Comparison of ENCODE assay signal across 8 cellular contexts in the genomic region with DNA sequence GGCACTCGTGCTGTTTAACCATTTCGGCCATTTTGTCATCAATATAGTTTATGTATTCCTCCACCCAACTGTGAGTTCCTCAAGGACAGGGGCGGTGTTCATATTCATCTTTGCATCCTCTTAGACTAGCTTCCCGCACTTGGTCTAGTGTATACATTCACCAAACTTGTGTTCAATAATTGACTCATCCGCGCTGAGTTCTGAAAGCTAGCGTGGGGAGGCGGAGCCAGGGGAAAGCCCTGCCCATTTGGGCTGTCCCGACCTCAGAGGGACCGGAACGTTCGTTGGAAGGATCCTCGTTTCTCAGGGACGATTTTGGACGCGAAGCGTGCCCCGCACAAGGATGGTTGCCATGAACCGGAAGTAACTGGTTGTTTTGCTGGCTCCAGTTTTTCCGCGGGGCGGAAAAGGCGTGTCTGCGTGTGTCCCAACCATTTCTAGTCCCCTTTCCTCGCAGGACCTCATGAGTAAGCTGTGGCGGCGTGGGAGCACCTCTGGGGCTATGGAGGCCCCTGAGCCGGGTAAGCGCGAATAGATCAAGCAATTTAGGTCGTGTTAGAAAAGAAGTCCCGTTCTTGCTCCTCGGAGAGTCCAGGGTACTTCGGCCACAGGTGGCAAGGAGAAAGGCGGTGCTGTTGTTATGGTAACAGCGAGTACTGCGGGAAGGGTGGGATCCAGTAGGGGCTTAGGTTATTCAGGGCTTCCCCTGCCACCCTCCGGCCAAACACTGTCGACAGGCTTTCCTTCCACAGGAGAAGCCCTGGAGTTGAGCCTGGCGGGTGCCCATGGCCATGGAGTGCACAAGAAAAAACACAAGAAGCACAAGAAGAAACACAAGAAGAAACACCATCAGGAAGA. TPM values are rescaled to one million over a fixed set of nuclear protein-coding genes. Genes with fewer than 3 reads are reported as not detected.
DNase-seq lines count a peak whose midpoint lies in the region; ATAC-seq and TF ChIP-seq lines count a peak whose summit lies in the region.

A gene (plus strand): TSS at position 434 of the 858 bp plus-strand sequence. CDS start 30 bp downstream, at position 464.

- H3K36me3 ChIP-seq in KMS-11 (ENCODE audit: insufficient read depth) (no peaks in the 10 kb centered on the region), Peyer's patch (no peaks in the 10 kb centered on the region), esophagus (ENCODE audit: control insufficient read depth in 2 of 2, insufficient read depth in 2 of 2, low read length in 1 of 2) (no peaks in the 10 kb centered on the region), muscle layer of duodenum (ENCODE audit: control insufficient read depth in 1 of 2, insufficient read depth in 2 of 2, low read length in 2 of 2) (no peaks in the 10 kb centered on the region)

- ATAC-seq in GM21737 (IDR thresholded peaks at IDR 0.05; ENCODE audit: unreplicated experiment), result peak; percentile 46

- H3K79me2 ChIP-seq in KMS-11 (ENCODE audit: insufficient read depth, low read depth), result peaks cover 14% of the 10 kb centered on the region; the same call in 1 of the 2 replicates

- TF ChIP-seq CTCF in KMS-11 (conservative IDR thresholded peaks at IDR 0.05; ENCODE audit: low read depth, low read length) (no peak), Peyer's patch (IDR thresholded peaks at IDR 0.05) (peak in 2 of 6 experiments; percentile 4 to 8)

- no peaks in the 10 kb centered on the region for H4K20me1 ChIP-seq in KMS-11 (ENCODE audit: insufficient read depth)

- DNase-seq in DMS153 treated with DMSO at 0.1 percent for 48 hours (lab: John Stamatoyannopoulos, UW; ENCODE audit: unreplicated experiment), result peak; percentile 93
- peak; percentile 92 to 98 (median 96) for DNase-seq in Peyer's patch
- DNase-seq in activated T-cell treated with anti-CD3 and anti-CD28 coated beads, Interleukin-2, amount 50 U/mL, for 48 hours, result peak; percentile 99
- peak; percentile 91 to 97 for DNase-seq in stimulated activated CD8-positive, alpha-beta memory T cell treated with anti-CD3 and anti-CD28 coated beads, Interleukin-7, amount 100 ng/mL, for 4 hours (ENCODE audit: low read depth in 2 of 2)

- peak within 1 kb of the TSS; percentile 37; the same call in 1 of the 2 replicates for H3K9ac ChIP-seq in KMS-11

- H2AFZ ChIP-seq in KMS-11 (ENCODE audit: low read depth), result peak within 1 kb of the TSS; percentile 72

- TF ChIP-seq POLR2A in Peyer's patch (IDR thresholded peaks at IDR 0.05), result no peak

- H3K4me3 ChIP-seq in KMS-11 (IDR thresholded peaks at IDR 0.05; ENCODE audit: insufficient read depth, low read depth, low read length) (peak within 1 kb of the TSS; percentile 94), Peyer's patch (peak within 1 kb of the TSS; percentile 52 to 84 (median 68)), esophagus (ENCODE audit: low read depth in 1 of 2, low read length in 2 of 2) (peak within 1 kb of the TSS; percentile 65 to 86), muscle layer of duodenum (ENCODE audit: low read depth in 1 of 2, low read length in 2 of 2) (peak within 1 kb of the TSS; percentile 84 to 93)

- H3K4me1 ChIP-seq in KMS-11 (ENCODE audit: low read depth, poor library complexity, severe bottlenecking), result peaks cover 31% of the 10 kb centered on the region
- H3K4me1 ChIP-seq in Peyer's patch, result peaks cover 6 to 31% (median 12%) of the 10 kb centered on the region in 4 donors
- H3K4me1 ChIP-seq in esophagus (ENCODE audit: control insufficient read depth in 2 of 2, insufficient read depth in 2 of 2, low read length in 1 of 2), result peaks cover 0 to 3% of the 10 kb centered on the region in 2 donors
- peaks cover 21 to 33% of the 10 kb centered on the region in 2 donors for H3K4me1 ChIP-seq in muscle layer of duodenum (ENCODE audit: control insufficient read depth in 1 of 2, insufficient read depth in 2 of 2, low read length in 2 of 2)

- H3K27ac ChIP-seq in KMS-11, result 0 out of 2 replicates have a peak within 1 kb of the TSS, but pooled peaks have one; percentile 5
- peak within 1 kb of the TSS; percentile 39 to 78 (median 68) for H3K27ac ChIP-seq in Peyer's patch
- H3K27ac ChIP-seq in esophagus (ENCODE audit: low read depth in 2 of 2, low read length in 1 of 2), result peak within 1 kb of the TSS; percentile 46 to 61
- H3K27ac ChIP-seq in muscle layer of duodenum (ENCODE audit: low read length), result peak within 1 kb of the TSS; percentile 81

- H3K27me3 ChIP-seq in KMS-11 (ENCODE audit: insufficient read depth, low read depth) (no peaks in the 10 kb centered on the region), Peyer's patch (no peaks in the 10 kb centered on the region), esophagus (ENCODE audit: control insufficient read depth in 1 of 2, insufficient read depth in 2 of 2, low read length in 2 of 2) (no peaks in the 10 kb centered on the region), muscle layer of duodenum (ENCODE audit: low read depth, low read length) (no peaks in the 10 kb centered on the region)

- WGBS in esophagus, 2 donors, result 1% methylated on average over 40 of the region's 40 CpGs

- H3K4me2 ChIP-seq in KMS-11, result peak within 1 kb of the TSS; percentile 99

- H3K9me3 ChIP-seq in Peyer's patch (no peaks in the 10 kb centered on the region), esophagus (ENCODE audit: control insufficient read depth in 2 of 2, insufficient read depth in 1 of 2, low read depth in 1 of 2, low read length in 1 of 2) (no peaks in the 10 kb centered on the region), muscle layer of duodenum (ENCODE audit: control insufficient read depth in 1 of 2, low read length in 2 of 2) (no peaks in the 10 kb centered on the region)

RNA-seq across cellular contexts. Expression of the gene that starts here (rescaled TPM):
- total RNA-seq in Peyer's patch, result 10 to 100 TPM in 3 of 4 donors, 1 to 10 TPM in 1; 5.4 to 83.3 (median 41.8) TPM
- polyA plus RNA-seq in esophagus, result 10 to 100 TPM; 33.4 to 44.9 TPM

Comparison
In these comparisons a context has a peak if more than half of its experiments do, and no peak if none do; other contexts are left out.
1. Peak in every context shown above with its lines: DNase-seq, ATAC-seq, H3K4me3 ChIP-seq and H3K27ac ChIP-seq.
2. H3K27ac ChIP-seq: peak in every context shown above with its lines; median percentile 81 in muscle layer of duodenum; 68 in Peyer's patch; 54 in esophagus; 5 in KMS-11.